Comparison of ENCODE assay signal across 1 cellular context in the genomic region with DNA sequence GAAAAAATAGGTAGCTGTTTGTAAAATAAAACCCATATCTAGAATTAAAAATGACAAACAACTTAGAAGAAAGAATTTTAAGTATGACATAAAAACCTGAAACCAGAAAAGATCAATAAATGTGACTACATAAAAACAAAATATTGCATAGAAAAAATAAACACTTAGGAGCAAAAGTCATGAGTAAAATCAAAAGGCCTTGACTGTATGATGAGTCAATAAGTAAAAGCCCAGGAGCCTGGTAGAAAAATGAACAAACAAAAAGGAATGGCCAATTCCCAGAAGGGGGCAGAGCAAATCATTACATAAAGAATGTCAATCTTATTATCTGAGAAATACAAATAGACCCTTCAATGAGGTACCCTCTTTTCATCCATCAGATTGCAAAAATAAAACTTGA.
TF ChIP-seq lines count a peak whose summit lies in the region.

No MANE protein-coding gene starts in this region.

TF ChIP-seq in HepG2, 621 proteins besides CTCF, POLR2A, EP300 and RAD21 (continued from another document and continues in another):
- TF ChIP-seq, protein P1, sequence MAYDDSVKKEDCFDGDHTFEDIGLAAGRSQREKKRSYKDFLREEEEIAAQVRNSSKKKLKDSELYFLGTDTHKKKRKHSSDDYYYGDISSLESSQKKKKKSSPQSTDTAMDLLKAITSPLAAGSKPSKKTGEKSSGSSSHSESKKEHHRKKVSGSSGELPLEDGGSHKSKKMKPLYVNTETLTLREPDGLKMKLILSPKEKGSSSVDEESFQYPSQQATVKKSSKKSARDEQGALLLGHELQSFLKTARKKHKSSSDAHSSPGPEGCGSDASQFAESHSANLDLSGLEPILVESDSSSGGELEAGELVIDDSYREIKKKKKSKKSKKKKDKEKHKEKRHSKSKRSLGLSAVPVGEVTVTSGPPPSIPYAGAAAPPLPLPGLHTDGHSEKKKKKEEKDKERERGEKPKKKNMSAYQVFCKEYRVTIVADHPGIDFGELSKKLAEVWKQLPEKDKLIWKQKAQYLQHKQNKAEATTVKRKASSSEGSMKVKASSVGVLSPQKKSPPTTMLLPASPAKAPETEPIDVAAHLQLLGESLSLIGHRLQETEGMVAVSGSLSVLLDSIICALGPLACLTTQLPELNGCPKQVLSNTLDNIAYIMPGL (CRISPR knock-in tag; IDR thresholded peaks at IDR 0.05; ENCODE audit: borderline replicate concordance in 1 of 2, low read depth in 1 of 2) = no peak
- TF ChIP-seq ZNF782 (CRISPR knock-in tag; IDR thresholded peaks at IDR 0.05; ENCODE audit: borderline replicate concordance) = no peak
- TF ChIP-seq GTF3A (CRISPR knock-in tag; conservative IDR thresholded peaks at IDR 0.05) = no peak
- TF ChIP-seq ZBTB42 (CRISPR knock-in tag; IDR thresholded peaks at IDR 0.05) = no peak
- TF ChIP-seq, protein P2, sequence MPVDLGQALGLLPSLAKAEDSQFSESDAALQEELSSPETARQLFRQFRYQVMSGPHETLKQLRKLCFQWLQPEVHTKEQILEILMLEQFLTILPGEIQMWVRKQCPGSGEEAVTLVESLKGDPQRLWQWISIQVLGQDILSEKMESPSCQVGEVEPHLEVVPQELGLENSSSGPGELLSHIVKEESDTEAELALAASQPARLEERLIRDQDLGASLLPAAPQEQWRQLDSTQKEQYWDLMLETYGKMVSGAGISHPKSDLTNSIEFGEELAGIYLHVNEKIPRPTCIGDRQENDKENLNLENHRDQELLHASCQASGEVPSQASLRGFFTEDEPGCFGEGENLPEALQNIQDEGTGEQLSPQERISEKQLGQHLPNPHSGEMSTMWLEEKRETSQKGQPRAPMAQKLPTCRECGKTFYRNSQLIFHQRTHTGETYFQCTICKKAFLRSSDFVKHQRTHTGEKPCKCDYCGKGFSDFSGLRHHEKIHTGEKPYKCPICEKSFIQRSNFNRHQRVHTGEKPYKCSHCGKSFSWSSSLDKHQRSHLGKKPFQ (CRISPR knock-in tag; IDR thresholded peaks at IDR 0.05; ENCODE audit: insufficient replicate concordance) = no peak
- TF ChIP-seq CC2D1A (CRISPR knock-in tag; IDR thresholded peaks at IDR 0.05) = no peak
- TF ChIP-seq, protein P3, sequence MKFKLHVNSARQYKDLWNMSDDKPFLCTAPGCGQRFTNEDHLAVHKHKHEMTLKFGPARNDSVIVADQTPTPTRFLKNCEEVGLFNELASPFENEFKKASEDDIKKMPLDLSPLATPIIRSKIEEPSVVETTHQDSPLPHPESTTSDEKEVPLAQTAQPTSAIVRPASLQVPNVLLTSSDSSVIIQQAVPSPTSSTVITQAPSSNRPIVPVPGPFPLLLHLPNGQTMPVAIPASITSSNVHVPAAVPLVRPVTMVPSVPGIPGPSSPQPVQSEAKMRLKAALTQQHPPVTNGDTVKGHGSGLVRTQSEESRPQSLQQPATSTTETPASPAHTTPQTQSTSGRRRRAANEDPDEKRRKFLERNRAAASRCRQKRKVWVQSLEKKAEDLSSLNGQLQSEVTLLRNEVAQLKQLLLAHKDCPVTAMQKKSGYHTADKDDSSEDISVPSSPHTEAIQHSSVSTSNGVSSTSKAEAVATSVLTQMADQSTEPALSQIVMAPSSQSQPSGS (CRISPR knock-in tag; IDR thresholded peaks at IDR 0.05) = no peak
- TF ChIP-seq, protein P4, sequence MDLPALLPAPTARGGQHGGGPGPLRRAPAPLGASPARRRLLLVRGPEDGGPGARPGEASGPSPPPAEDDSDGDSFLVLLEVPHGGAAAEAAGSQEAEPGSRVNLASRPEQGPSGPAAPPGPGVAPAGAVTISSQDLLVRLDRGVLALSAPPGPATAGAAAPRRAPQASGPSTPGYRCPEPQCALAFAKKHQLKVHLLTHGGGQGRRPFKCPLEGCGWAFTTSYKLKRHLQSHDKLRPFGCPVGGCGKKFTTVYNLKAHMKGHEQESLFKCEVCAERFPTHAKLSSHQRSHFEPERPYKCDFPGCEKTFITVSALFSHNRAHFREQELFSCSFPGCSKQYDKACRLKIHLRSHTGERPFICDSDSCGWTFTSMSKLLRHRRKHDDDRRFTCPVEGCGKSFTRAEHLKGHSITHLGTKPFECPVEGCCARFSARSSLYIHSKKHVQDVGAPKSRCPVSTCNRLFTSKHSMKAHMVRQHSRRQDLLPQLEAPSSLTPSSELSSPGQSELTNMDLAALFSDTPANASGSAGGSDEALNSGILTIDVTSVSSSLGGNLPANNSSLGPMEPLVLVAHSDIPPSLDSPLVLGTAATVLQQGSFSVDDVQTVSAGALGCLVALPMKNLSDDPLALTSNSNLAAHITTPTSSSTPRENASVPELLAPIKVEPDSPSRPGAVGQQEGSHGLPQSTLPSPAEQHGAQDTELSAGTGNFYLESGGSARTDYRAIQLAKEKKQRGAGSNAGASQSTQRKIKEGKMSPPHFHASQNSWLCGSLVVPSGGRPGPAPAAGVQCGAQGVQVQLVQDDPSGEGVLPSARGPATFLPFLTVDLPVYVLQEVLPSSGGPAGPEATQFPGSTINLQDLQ (CRISPR knock-in tag; IDR thresholded peaks at IDR 0.05) = no peak
- TF ChIP-seq ZNF543 (CRISPR knock-in tag; IDR thresholded peaks at IDR 0.05) = no peak
- TF ChIP-seq NR2F2 (IDR thresholded peaks at IDR 0.05; ENCODE audit: borderline replicate concordance, low read depth) = no peak
- TF ChIP-seq, protein P5, sequence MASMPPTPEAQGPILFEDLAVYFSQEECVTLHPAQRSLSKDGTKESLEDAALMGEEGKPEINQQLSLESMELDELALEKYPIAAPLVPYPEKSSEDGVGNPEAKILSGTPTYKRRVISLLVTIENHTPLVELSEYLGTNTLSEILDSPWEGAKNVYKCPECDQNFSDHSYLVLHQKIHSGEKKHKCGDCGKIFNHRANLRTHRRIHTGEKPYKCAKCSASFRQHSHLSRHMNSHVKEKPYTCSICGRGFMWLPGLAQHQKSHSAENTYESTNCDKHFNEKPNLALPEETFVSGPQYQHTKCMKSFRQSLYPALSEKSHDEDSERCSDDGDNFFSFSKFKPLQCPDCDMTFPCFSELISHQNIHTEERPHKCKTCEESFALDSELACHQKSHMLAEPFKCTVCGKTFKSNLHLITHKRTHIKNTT (CRISPR knock-in tag; IDR thresholded peaks at IDR 0.05) = no peak
- TF ChIP-seq, protein P6, sequence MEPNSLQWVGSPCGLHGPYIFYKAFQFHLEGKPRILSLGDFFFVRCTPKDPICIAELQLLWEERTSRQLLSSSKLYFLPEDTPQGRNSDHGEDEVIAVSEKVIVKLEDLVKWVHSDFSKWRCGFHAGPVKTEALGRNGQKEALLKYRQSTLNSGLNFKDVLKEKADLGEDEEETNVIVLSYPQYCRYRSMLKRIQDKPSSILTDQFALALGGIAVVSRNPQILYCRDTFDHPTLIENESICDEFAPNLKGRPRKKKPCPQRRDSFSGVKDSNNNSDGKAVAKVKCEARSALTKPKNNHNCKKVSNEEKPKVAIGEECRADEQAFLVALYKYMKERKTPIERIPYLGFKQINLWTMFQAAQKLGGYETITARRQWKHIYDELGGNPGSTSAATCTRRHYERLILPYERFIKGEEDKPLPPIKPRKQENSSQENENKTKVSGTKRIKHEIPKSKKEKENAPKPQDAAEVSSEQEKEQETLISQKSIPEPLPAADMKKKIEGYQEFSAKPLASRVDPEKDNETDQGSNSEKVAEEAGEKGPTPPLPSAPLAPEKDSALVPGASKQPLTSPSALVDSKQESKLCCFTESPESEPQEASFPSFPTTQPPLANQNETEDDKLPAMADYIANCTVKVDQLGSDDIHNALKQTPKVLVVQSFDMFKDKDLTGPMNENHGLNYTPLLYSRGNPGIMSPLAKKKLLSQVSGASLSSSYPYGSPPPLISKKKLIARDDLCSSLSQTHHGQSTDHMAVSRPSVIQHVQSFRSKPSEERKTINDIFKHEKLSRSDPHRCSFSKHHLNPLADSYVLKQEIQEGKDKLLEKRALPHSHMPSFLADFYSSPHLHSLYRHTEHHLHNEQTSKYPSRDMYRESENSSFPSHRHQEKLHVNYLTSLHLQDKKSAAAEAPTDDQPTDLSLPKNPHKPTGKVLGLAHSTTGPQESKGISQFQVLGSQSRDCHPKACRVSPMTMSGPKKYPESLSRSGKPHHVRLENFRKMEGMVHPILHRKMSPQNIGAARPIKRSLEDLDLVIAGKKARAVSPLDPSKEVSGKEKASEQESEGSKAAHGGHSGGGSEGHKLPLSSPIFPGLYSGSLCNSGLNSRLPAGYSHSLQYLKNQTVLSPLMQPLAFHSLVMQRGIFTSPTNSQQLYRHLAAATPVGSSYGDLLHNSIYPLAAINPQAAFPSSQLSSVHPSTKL (CRISPR knock-in tag; IDR thresholded peaks at IDR 0.05) = peak; percentile 45; the same call in 1 of the 2 replicates
- TF ChIP-seq BCL6 (CRISPR knock-in tag; IDR thresholded peaks at IDR 0.05) = 0 out of 2 replicates have a peak, but pooled peaks have one; percentile 30
- TF ChIP-seq ZKSCAN1 (IDR thresholded peaks at IDR 0.05; ENCODE audit: low read length) = no peak
- no peak for TF ChIP-seq HNF4G (IDR thresholded peaks at IDR 0.05; ENCODE audit: borderline replicate concordance, low read depth, low read length)
- TF ChIP-seq HNF4G (CRISPR knock-in tag; IDR thresholded peaks at IDR 0.05; ENCODE audit: borderline replicate concordance, low read depth) = no peak
- no peak for TF ChIP-seq RFX3 (CRISPR knock-in tag; IDR thresholded peaks at IDR 0.05)
- no peak for TF ChIP-seq ZNF180 (CRISPR knock-in tag; IDR thresholded peaks at IDR 0.05; ENCODE audit: borderline replicate concordance, low read depth)
- no peak for TF ChIP-seq ZNF274 (CRISPR knock-in tag; IDR thresholded peaks at IDR 0.05)
- TF ChIP-seq, protein P7, sequence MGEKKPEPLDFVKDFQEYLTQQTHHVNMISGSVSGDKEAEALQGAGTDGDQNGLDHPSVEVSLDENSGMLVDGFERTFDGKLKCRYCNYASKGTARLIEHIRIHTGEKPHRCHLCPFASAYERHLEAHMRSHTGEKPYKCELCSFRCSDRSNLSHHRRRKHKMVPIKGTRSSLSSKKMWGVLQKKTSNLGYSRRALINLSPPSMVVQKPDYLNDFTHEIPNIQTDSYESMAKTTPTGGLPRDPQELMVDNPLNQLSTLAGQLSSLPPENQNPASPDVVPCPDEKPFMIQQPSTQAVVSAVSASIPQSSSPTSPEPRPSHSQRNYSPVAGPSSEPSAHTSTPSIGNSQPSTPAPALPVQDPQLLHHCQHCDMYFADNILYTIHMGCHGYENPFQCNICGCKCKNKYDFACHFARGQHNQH (CRISPR knock-in tag; IDR thresholded peaks at IDR 0.05) = no peak
- no peak for TF ChIP-seq KDM5B (CRISPR knock-in tag; IDR thresholded peaks at IDR 0.05; ENCODE audit: borderline replicate concordance)
- no peak for TF ChIP-seq ZNF614 (CRISPR knock-in tag; IDR thresholded peaks at IDR 0.05; ENCODE audit: borderline replicate concordance)
- no peak for TF ChIP-seq ZNF724P (CRISPR knock-in tag; IDR thresholded peaks at IDR 0.05; ENCODE audit: borderline replicate concordance)
- no peak for TF ChIP-seq DR1 (CRISPR knock-in tag; IDR thresholded peaks at IDR 0.05)
- TF ChIP-seq HHEX (CRISPR knock-in tag; IDR thresholded peaks at IDR 0.05) = no peak
- TF ChIP-seq MED8 (CRISPR knock-in tag; IDR thresholded peaks at IDR 0.05; ENCODE audit: insufficient replicate concordance) = no peak
- TF ChIP-seq, protein P8, sequence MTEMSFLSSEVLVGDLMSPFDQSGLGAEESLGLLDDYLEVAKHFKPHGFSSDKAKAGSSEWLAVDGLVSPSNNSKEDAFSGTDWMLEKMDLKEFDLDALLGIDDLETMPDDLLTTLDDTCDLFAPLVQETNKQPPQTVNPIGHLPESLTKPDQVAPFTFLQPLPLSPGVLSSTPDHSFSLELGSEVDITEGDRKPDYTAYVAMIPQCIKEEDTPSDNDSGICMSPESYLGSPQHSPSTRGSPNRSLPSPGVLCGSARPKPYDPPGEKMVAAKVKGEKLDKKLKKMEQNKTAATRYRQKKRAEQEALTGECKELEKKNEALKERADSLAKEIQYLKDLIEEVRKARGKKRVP (CRISPR knock-in tag; IDR thresholded peaks at IDR 0.05) = peak in 1 of 2 experiments; percentile 86; a peak in 2 of 4 replicates
- TF ChIP-seq HDAC2 (CRISPR knock-in tag; IDR thresholded peaks at IDR 0.05) = no peak
- TF ChIP-seq SALL2 (CRISPR knock-in tag; IDR thresholded peaks at IDR 0.05) = no peak
- TF ChIP-seq, protein P9, sequence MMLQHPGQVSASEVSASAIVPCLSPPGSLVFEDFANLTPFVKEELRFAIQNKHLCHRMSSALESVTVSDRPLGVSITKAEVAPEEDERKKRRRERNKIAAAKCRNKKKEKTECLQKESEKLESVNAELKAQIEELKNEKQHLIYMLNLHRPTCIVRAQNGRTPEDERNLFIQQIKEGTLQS (CRISPR knock-in tag; IDR thresholded peaks at IDR 0.05) = no peak
- no peak for TF ChIP-seq KAT2B (IDR thresholded peaks at IDR 0.05; ENCODE audit: borderline replicate concordance, low read depth, low read length)
- TF ChIP-seq SRSF9 (IDR thresholded peaks at IDR 0.05; ENCODE audit: borderline replicate concordance, insufficient read depth, low read depth, low read length, poor library complexity, severe bottlenecking) = no peak
- no peak for TF ChIP-seq ZNF256 (CRISPR knock-in tag; conservative IDR thresholded peaks at IDR 0.05)
- TF ChIP-seq ZNF253 (CRISPR knock-in tag; IDR thresholded peaks at IDR 0.05; ENCODE audit: borderline replicate concordance) = no peak
- TF ChIP-seq, protein P10, sequence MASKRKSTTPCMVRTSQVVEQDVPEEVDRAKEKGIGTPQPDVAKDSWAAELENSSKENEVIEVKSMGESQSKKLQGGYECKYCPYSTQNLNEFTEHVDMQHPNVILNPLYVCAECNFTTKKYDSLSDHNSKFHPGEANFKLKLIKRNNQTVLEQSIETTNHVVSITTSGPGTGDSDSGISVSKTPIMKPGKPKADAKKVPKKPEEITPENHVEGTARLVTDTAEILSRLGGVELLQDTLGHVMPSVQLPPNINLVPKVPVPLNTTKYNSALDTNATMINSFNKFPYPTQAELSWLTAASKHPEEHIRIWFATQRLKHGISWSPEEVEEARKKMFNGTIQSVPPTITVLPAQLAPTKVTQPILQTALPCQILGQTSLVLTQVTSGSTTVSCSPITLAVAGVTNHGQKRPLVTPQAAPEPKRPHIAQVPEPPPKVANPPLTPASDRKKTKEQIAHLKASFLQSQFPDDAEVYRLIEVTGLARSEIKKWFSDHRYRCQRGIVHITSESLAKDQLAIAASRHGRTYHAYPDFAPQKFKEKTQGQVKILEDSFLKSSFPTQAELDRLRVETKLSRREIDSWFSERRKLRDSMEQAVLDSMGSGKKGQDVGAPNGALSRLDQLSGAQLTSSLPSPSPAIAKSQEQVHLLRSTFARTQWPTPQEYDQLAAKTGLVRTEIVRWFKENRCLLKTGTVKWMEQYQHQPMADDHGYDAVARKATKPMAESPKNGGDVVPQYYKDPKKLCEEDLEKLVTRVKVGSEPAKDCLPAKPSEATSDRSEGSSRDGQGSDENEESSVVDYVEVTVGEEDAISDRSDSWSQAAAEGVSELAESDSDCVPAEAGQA (IDR thresholded peaks at IDR 0.05; ENCODE audit: low read depth) = no peak
- TF ChIP-seq, protein P10 (CRISPR knock-in tag; IDR thresholded peaks at IDR 0.05; ENCODE audit: borderline replicate concordance) = no peak
